16 cellular contexts compared by ENCODE assay signal in genomic region chr6:165872311-165872710, GRCh38.
DNase-seq lines count a peak whose midpoint lies in the region; ATAC-seq and TF ChIP-seq lines count a peak whose summit lies in the region.
"Had no signal": no experiment of that assay in that cellular context is flagged by ENCODE, and none has a peak within 500 bp of the region (broad histone marks: within the 10 kb centered on the region; RNA-seq: fewer than 3 reads in every experiment).

No MANE protein-coding gene starts in this region.

- H3K9me3 Mint-ChIP-seq in neural crest cell: peaks cover 17% of the 10 kb centered on the region
- peaks cover 13% of the 10 kb centered on the region for H3K9me3 Mint-ChIP-seq in CD4-positive, alpha-beta T cell

- CTCF ChIA-PET in CD4-positive, alpha-beta T cell (lab: Charles Lee): no interaction called here

- no peak overlapping the region for H3K4me3 Mint-ChIP-seq in neural crest cell
- H3K4me3 Mint-ChIP-seq in CD4-positive, alpha-beta T cell: no peak overlapping the region
- H3K4me3 Mint-ChIP-seq: B cell; CD8-positive, alpha-beta memory T cell had no signal

- peaks cover 5% of the 10 kb centered on the region for H3K27me3 Mint-ChIP-seq in neural crest cell (ENCODE audit: low read depth)
- peaks cover 18% of the 10 kb centered on the region for H3K27me3 Mint-ChIP-seq in CD4-positive, alpha-beta T cell

- peaks cover 27% of the 10 kb centered on the region for H3K4me1 Mint-ChIP-seq in neural crest cell
- no peaks in the 10 kb centered on the region for H3K4me1 Mint-ChIP-seq in CD4-positive, alpha-beta T cell (ENCODE audit: low read depth)
- H3K4me1 Mint-ChIP-seq: B cell; CD8-positive, alpha-beta memory T cell had no signal

- intact Hi-C loops in esophagus muscularis mucosa (cut with DNase I): no loop called here
- intact Hi-C loops in CD4-positive, alpha-beta T cell (cut with DNase I, micrococcal nuclease): no loop called here

- 88% methylated on average over 3 of the region's 3 CpGs for WGBS in esophagus muscularis mucosa

- peak overlapping the region; percentile 25 for H3K27ac Mint-ChIP-seq in neural crest cell (ENCODE audit: unreplicated experiment)
- no peak overlapping the region for H3K27ac Mint-ChIP-seq in CD4-positive, alpha-beta T cell
- H3K27ac Mint-ChIP-seq: B cell; CD8-positive, alpha-beta memory T cell had no signal

- H3K9me3 ChIP-seq in esophagus muscularis mucosa: peaks cover 0 to 10% (median 5%) of the 10 kb centered on the region in 4 donors
- no peaks in the 10 kb centered on the region for H3K9me3 ChIP-seq in CD4-positive, alpha-beta T cell (ENCODE audit: control insufficient read depth, low read length)
- H3K9me3 ChIP-seq: Caco-2, HAP-1 had no signal

- no peaks in the 10 kb centered on the region for H3K36me3 ChIP-seq in esophagus muscularis mucosa
- H3K36me3 ChIP-seq: BLaER1 treated with 17β-estradiol and CSF1 and Interleukin-3, amounts not matched to agents 10 nM and 100 nM; HAP-1 had no signal

- no peak for TF ChIP-seq POLR2A in esophagus muscularis mucosa (IDR thresholded peaks at IDR 0.05; ENCODE audit: low read depth)

- peaks cover 7% of the 10 kb centered on the region for H3K36me3 Mint-ChIP-seq in neural crest cell (ENCODE audit: low read depth)
- no peaks in the 10 kb centered on the region for H3K36me3 Mint-ChIP-seq in CD4-positive, alpha-beta T cell (ENCODE audit: low read depth)
- H3K36me3 Mint-ChIP-seq: CD8-positive, alpha-beta memory T cell had no signal

- no peak overlapping the region for H3K4me3 ChIP-seq in esophagus muscularis mucosa
- H3K4me3 ChIP-seq: BLaER1 treated with 17β-estradiol and CSF1 and Interleukin-3, amounts not matched to agents 10 nM and 100 nM; HAP-1 had no signal

- POLR2A ChIA-PET in CD4-positive, alpha-beta T cell (lab: Charles Lee): no interaction called here

- H3K27ac ChIP-seq in esophagus muscularis mucosa (replicated peaks in 1 of 4): no peak overlapping the region
- no peak overlapping the region for H3K27ac ChIP-seq in CD4-positive, alpha-beta T cell (ENCODE audit: low read depth, low read length)
- H3K27ac ChIP-seq: BLaER1 treated with 17β-estradiol and CSF1 and Interleukin-3, amounts not matched to agents 10 nM and 100 nM had no signal

- TF ChIP-seq CTCF in esophagus muscularis mucosa (IDR thresholded peaks at IDR 0.05): no peak
- no peak for TF ChIP-seq CTCF in neural crest cell (conservative IDR thresholded peaks at IDR 0.05)
- no peak for TF ChIP-seq CTCF in omental fat pad (IDR thresholded peaks at IDR 0.05)
- TF ChIP-seq CTCF in CD4-positive, alpha-beta T cell (IDR thresholded peaks at IDR 0.05): no peak

- ATAC-seq in omental fat pad (ENCODE audit: low FRiP score) (no peak), GM19351 (IDR thresholded peaks at IDR 0.05; ENCODE audit: unreplicated experiment) (no peak)
- ATAC-seq in CD4-positive, alpha-beta T cell (ENCODE audit: poor library complexity): no peak

- H3K27me3 ChIP-seq in esophagus muscularis mucosa: no peaks in the 10 kb centered on the region
- peaks cover 7% of the 10 kb centered on the region for H3K27me3 ChIP-seq in CD4-positive, alpha-beta T cell (ENCODE audit: control insufficient read depth, insufficient read depth, low read length)
- H3K27me3 ChIP-seq: BLaER1 treated with 17β-estradiol and CSF1 and Interleukin-3, amounts not matched to agents 10 nM and 100 nM had no signal

- peaks cover 10 to 22% (median 17%) of the 10 kb centered on the region in 4 donors for H3K4me1 ChIP-seq in esophagus muscularis mucosa
- H3K4me1 ChIP-seq: BLaER1 treated with 17β-estradiol and CSF1 and Interleukin-3, amounts not matched to agents 10 nM and 100 nM; Caco-2; HAP-1 had no signal

- TF ChIP-seq EP300 in esophagus muscularis mucosa (IDR thresholded peaks at IDR 0.05): no peak

- DNase-seq in COLO829 (ENCODE audit: low spot score) (peak; percentile 58), RPMI7951 (ENCODE audit: low read depth) (peak; percentile 18), esophagus muscularis mucosa (ENCODE audit: extremely low spot score) (peak; percentile 50), neural crest cell (ENCODE audit: low read depth, low spot score) (peak; percentile 25), omental fat pad (ENCODE audit: low spot score) (no peak)
- no peak for DNase-seq in CD4-positive, alpha-beta T cell
- no peak for DNase-seq in activated effector memory CD4-positive, alpha-beta T cell treated with anti-CD3 and anti-CD28 coated beads, Interleukin-2, amount 50 U/mL, for 16 hours
- DNase-seq: Caco-2; CD8-positive, alpha-beta memory T cell; DMS153; DMS79; GDM1 had no signal

Comparison
In these comparisons a context has a peak if more than half of its experiments do, and no peak if none do; other contexts are left out.
1. DNase-seq: peak in COLO829 (single experiment), RPMI7951 (single experiment), esophagus muscularis mucosa (single experiment) and neural crest cell (single experiment); none in omental fat pad (single experiment), CD4-positive, alpha-beta T cell (0 of 10) and activated effector memory CD4-positive, alpha-beta T cell treated with anti-CD3 and anti-CD28 coated beads, Interleukin-2, amount 50 U/mL, for 16 hours (single experiment).